13 cellular contexts compared by ENCODE assay signal in genomic region chr3:16203031-16203430, GRCh38.
A peak's percentile ranks its signal among the peaks of the same experiment; 100 is the strongest.
DNase-seq lines count a peak whose midpoint lies in the region; ATAC-seq lines count a peak whose summit lies in the region.
"Had no signal": no experiment of that assay in that cellular context is flagged by ENCODE, and none has a peak within 500 bp of the region (broad histone marks: within the 10 kb centered on the region; RNA-seq: fewer than 3 reads in every experiment).

No MANE protein-coding gene starts in this region.

- peaks cover 77% of the 10 kb centered on the region for H3K4me1 ChIP-seq in BLaER1

- peak; percentile 41 for DNase-seq in GM03348 (ENCODE audit: low spot score)
- peak; percentile 58 for DNase-seq in amniotic epithelial cell (ENCODE audit: low read depth)
- DNase-seq in iris pigment epithelial cell (ENCODE audit: low read depth): peak; percentile 56
- no peak for DNase-seq in GF-D8 (lab: John Stamatoyannopoulos, UW)
- DNase-seq in NCI-H1092 (lab: John Stamatoyannopoulos, UW): no peak
- DNase-seq: NCI-H69, occipital lobe, SIG-M5, trophoblast cell had no signal

- peaks cover 24% of the 10 kb centered on the region for H3K9me3 ChIP-seq in BLaER1

- ATAC-seq in HG03159 (IDR thresholded peaks at IDR 0.05; ENCODE audit: unreplicated experiment): no peak
- no peak for ATAC-seq in GM18867 (IDR thresholded peaks at IDR 0.05; ENCODE audit: unreplicated experiment)
- ATAC-seq: HepG2 had no signal

- peak overlapping the region; percentile 20; the same call in 1 of the 2 replicates for H3K9ac ChIP-seq in BLaER1

- no peaks in the 10 kb centered on the region for H4K20me1 ChIP-seq in BLaER1

- H3K27me3 ChIP-seq in BLaER1: no peaks in the 10 kb centered on the region

- H3K4me2 ChIP-seq in BLaER1: peak overlapping the region; percentile 58

- H3K36me3 ChIP-seq in BLaER1: no peaks in the 10 kb centered on the region

- no peak overlapping the region for H3K4me3 ChIP-seq in BLaER1

- H3K27ac ChIP-seq in BLaER1: peak overlapping the region; percentile 73

Comparison
In these comparisons a context has a peak if more than half of its experiments do, and no peak if none do; other contexts are left out.
1. DNase-seq: peak in GM03348 (single experiment), amniotic epithelial cell (single experiment) and iris pigment epithelial cell (single experiment); none in GF-D8 (single experiment) and NCI-H1092 (single experiment).